19 cellular contexts compared by ENCODE assay signal in genomic region chr3:172254542-172254941, GRCh38.
"Had no signal": no experiment of that assay in that cellular context is flagged by ENCODE, and none has a peak within 500 bp of the region (broad histone marks: within the 10 kb centered on the region; RNA-seq: fewer than 3 reads in every experiment).

No MANE protein-coding gene starts in this region.

- H3K27ac Mint-ChIP-seq: activated CD8-positive, alpha-beta memory T cell treated with anti-CD3 and anti-CD28 coated beads, Interleukin-2, amount 10 ng/mL, durations not matched to agents 7 days and 5 days; activated naive CD4-positive, alpha-beta T cell treated with anti-CD3 and anti-CD28 coated beads for 36 hours; activated T-helper 2 cell treated with anti-CD3 and anti-CD28 coated beads, Interferon-gamma antibody, Interleukin-2, Interleukin-4, amounts not matched to agents 10 μg/mL and 5 μg/mL and 100 μg/mL, durations not matched to agents 14 hours and 24 hours and 36 hours had no signal

- H3K27ac ChIP-seq: colonic mucosa, neutrophil, suprapubic skin, VCaP had no signal

- H3K9me3 Mint-ChIP-seq: activated naive CD4-positive, alpha-beta T cell treated with anti-CD3 and anti-CD28 coated beads for 36 hours; activated T-helper 2 cell treated with anti-CD3 and anti-CD28 coated beads, Interferon-gamma antibody, Interleukin-2, Interleukin-4, amounts not matched to agents 10 μg/mL and 5 μg/mL and 100 μg/mL, durations not matched to agents 14 hours and 24 hours and 36 hours had no signal

- H3K4me3 ChIP-seq: colonic mucosa, suprapubic skin had no signal

- H3K36me3 ChIP-seq: colonic mucosa had no signal

- ATAC-seq: activated CD8-positive, alpha-beta memory T cell treated with anti-CD3 and anti-CD28 coated beads, Interleukin-2, amount 10 ng/mL, durations not matched to agents 7 days and 5 days; left colon; SK-N-SH treated with all-trans-retinoic acid at 6 μM for 48 hours; stimulated activated naive CD8-positive, alpha-beta T cell treated with anti-CD3 and anti-CD28 coated beads, Interleukin-15, Interleukin-2, amounts not matched to agents 100 U/mL and 50 U/mL, for 24 hours had no signal

- H3K27me3 ChIP-seq: colonic mucosa, neutrophil, suprapubic skin had no signal

- H3K27me3 Mint-ChIP-seq: activated CD8-positive, alpha-beta memory T cell treated with anti-CD3 and anti-CD28 coated beads, Interleukin-2, amount 10 ng/mL, durations not matched to agents 7 days and 5 days had no signal

- H3K4me3 Mint-ChIP-seq: activated CD8-positive, alpha-beta memory T cell treated with anti-CD3 and anti-CD28 coated beads, Interleukin-2, amount 10 ng/mL, durations not matched to agents 7 days and 5 days; activated naive CD4-positive, alpha-beta T cell treated with anti-CD3 and anti-CD28 coated beads for 36 hours had no signal

- H3K9me3 ChIP-seq: colonic mucosa, neutrophil, suprapubic skin had no signal

- H3K4me1 ChIP-seq: colonic mucosa had no signal

- DNase-seq: activated CD4-positive, alpha-beta T cell treated with anti-CD3 and anti-CD28 coated beads for 1 hour; activated CD4-positive, alpha-beta T cell treated with anti-CD3 and anti-CD28 coated beads, Interleukin-2, amount 50 U/mL, for 48 hours; activated CD8-positive, alpha-beta memory T cell treated with anti-CD3 and anti-CD28 coated beads, Interleukin-2, amount 10 ng/mL, durations not matched to agents 7 days and 5 days; activated naive CD4-positive, alpha-beta T cell treated with anti-CD3 and anti-CD28 coated beads for 36 hours; activated T-cell treated with anti-CD3 and anti-CD28 coated beads, Interleukin-2, amount 50 U/mL, for 1 hour; caudate nucleus; colonic mucosa; effector CD4-positive, alpha-beta T cell; foreskin melanocyte; left colon; midbrain; posterior cingulate gyrus; small intestine; stimulated activated naive CD8-positive, alpha-beta T cell treated with anti-CD3 and anti-CD28 coated beads, Interleukin-15, Interleukin-2, amounts not matched to agents 100 U/mL and 50 U/mL, for 24 hours had no signal
